In genomic region chr19:3224346-3225325, GRCh38 we compare ENCODE assay signal across 9 cellular contexts. TPM values are rescaled to one million over a fixed set of nuclear protein-coding genes. Genes with fewer than 3 reads are reported as not detected.
DNase-seq lines count a peak whose midpoint lies in the region; TF ChIP-seq lines count a peak whose summit lies in the region.
"Had no signal": no experiment of that assay in that cellular context is flagged by ENCODE, and none has a peak within 500 bp of the region (broad histone marks: within the 10 kb centered on the region; RNA-seq: fewer than 3 reads in every experiment).

Gene CELF5, plus strand, starts transcription at chr19:3224661. Its CDS starts 79 bp downstream, at chr19:3224740.

- H3K79me2 ChIP-seq in hepatocyte, result no peaks in the 10 kb centered on the region

- H3K27ac ChIP-seq in SJSA1 (no peak within 1 kb of the TSS), hepatocyte (no peak within 1 kb of the TSS), ascending aorta (no peak within 1 kb of the TSS)

- H3K4me3 ChIP-seq in SJSA1 (peak within 1 kb of the TSS; percentile 27), hepatocyte (no peak within 1 kb of the TSS), ascending aorta (peak within 1 kb of the TSS in 1 of 2 donors; percentile 48)
- H3K4me3 ChIP-seq: lung had no signal

- no peaks in the 10 kb centered on the region for H4K20me1 ChIP-seq in hepatocyte (ENCODE audit: insufficient read depth, poor library complexity, severe bottlenecking)

- no peaks in the 10 kb centered on the region for H3K9me3 ChIP-seq in SJSA1 (replicated peaks)
- no peaks in the 10 kb centered on the region for H3K9me3 ChIP-seq in hepatocyte (ENCODE audit: low read depth)
- no peaks in the 10 kb centered on the region for H3K9me3 ChIP-seq in ascending aorta

- H3K36me3 ChIP-seq in SJSA1 (no peaks in the 10 kb centered on the region), hepatocyte (replicated peaks; ENCODE audit: insufficient read depth, low read depth) (no peaks in the 10 kb centered on the region), ascending aorta (no peaks in the 10 kb centered on the region)

- H3K27ac Mint-ChIP-seq in activated naive CD8-positive, alpha-beta T cell treated with anti-CD3 and anti-CD28 coated beads for 36 hours, result no peak within 1 kb of the TSS

- peaks cover 26% of the 10 kb centered on the region for H3K27me3 ChIP-seq in SJSA1 (replicated peaks)
- H3K27me3 ChIP-seq in hepatocyte, result peaks cover 50% of the 10 kb centered on the region
- H3K27me3 ChIP-seq in ascending aorta, result peaks cover 18% of the 10 kb centered on the region

- intact Hi-C loops in ascending aorta (cut with DNase I), result no loop called here

- H3K4me1 ChIP-seq in SJSA1 (replicated peaks), result no peaks in the 10 kb centered on the region; the same call in none of the 2 replicates
- H3K4me1 ChIP-seq in hepatocyte (ENCODE audit: insufficient read depth), result no peaks in the 10 kb centered on the region
- peaks cover 0 to 2% of the 10 kb centered on the region in 2 donors for H3K4me1 ChIP-seq in ascending aorta

- no peaks in the 10 kb centered on the region for H3K9me3 Mint-ChIP-seq in activated naive CD8-positive, alpha-beta T cell treated with anti-CD3 and anti-CD28 coated beads for 36 hours

- H3K4me1 Mint-ChIP-seq in activated naive CD8-positive, alpha-beta T cell treated with anti-CD3 and anti-CD28 coated beads for 36 hours, result no peaks in the 10 kb centered on the region

- peak; percentile 43 for TF ChIP-seq CTCF in hepatocyte (IDR thresholded peaks at IDR 0.05; ENCODE audit: poor library complexity)
- peak in 1 of 3 experiments; percentile 71 for TF ChIP-seq CTCF in ascending aorta (IDR thresholded peaks at IDR 0.05)

- no peak within 1 kb of the TSS for H3K4me3 Mint-ChIP-seq in activated naive CD8-positive, alpha-beta T cell treated with anti-CD3 and anti-CD28 coated beads for 36 hours

- WGBS in hepatocyte (ENCODE audit: low lambda C conversion rate, missing lambda C conversion rate), result 5% methylated on average over 34 of the region's 99 CpGs

- no peak within 1 kb of the TSS for H2AFZ ChIP-seq in hepatocyte

- H3K4me2 ChIP-seq in hepatocyte, result peak within 1 kb of the TSS; percentile 78

- H3K9me2 ChIP-seq in hepatocyte (replicated peaks; ENCODE audit: insufficient read depth), result no peaks in the 10 kb centered on the region

- H3K36me3 Mint-ChIP-seq in activated naive CD8-positive, alpha-beta T cell treated with anti-CD3 and anti-CD28 coated beads for 36 hours, result no peaks in the 10 kb centered on the region

- peaks cover 30% of the 10 kb centered on the region for H3K27me3 Mint-ChIP-seq in activated naive CD8-positive, alpha-beta T cell treated with anti-CD3 and anti-CD28 coated beads for 36 hours

- DNase-seq in A172 (ENCODE audit: low spot score), result peak; percentile 16
- peak; percentile 76 for DNase-seq in GM19240 (ENCODE audit: insufficient read length, low spot score)
- DNase-seq in SJSA1 (ENCODE audit: low read depth in 1 of 2, low spot score in 2 of 2), result no peak
- DNase-seq in activated naive CD8-positive, alpha-beta T cell treated with anti-CD3 and anti-CD28 coated beads for 36 hours, result peak; percentile 70
- DNase-seq in hepatocyte (ENCODE audit: low spot score), result peak; percentile 80
- DNase-seq in stimulated activated CD4-positive, alpha-beta T cell treated with anti-CD3 and anti-CD28 coated beads, Interleukin-12 subunit alpha, Interleukin-12 subunit beta, amount 100 ng/mL, for 4 hours, result peak; percentile 61
- no peak for DNase-seq in mucosa of gallbladder (ENCODE audit: low spot score)
- DNase-seq in ascending aorta (ENCODE audit: low spot score in 2 of 2), result no peak

RNA-seq across cellular contexts. Expression of gene CELF5, which starts in this region (rescaled TPM):
- total RNA-seq in A172 (2014; rRNA removed; shearing (Covaris generic)), result not detected in 2 replicates
- 2.2 TPM in 1 of 2 replicates, not detected in the other for total RNA-seq in SJSA1 (2014; rRNA removed; shearing (Covaris generic))
- total RNA-seq in activated naive CD8-positive, alpha-beta T cell treated with anti-CD3 and anti-CD28 coated beads for 36 hours, result under 1 TPM; 0.16 to 0.29 TPM
- total RNA-seq in hepatocyte (0.03 TPM in 1 of 2 replicates, not detected in the other), mucosa of gallbladder (0.49 TPM), ascending aorta (not detected)
- 0.17 and 0.90 TPM in 2 replicates for polyA plus RNA-seq in hepatocyte

Comparison
In these comparisons a context has a peak if more than half of its experiments do, and no peak if none do; other contexts are left out.
1. Peak in DNase-seq in A172; RNA of the gene not detected or under 1 TPM.
2. Peak in DNase-seq in activated naive CD8-positive, alpha-beta T cell treated with anti-CD3 and anti-CD28 coated beads for 36 hours; RNA of the gene not detected or under 1 TPM.
3. Peak in DNase-seq and H3K4me2 ChIP-seq in hepatocyte; RNA of the gene not detected or under 1 TPM.
4. DNase-seq: peak in GM19240 (single experiment) and stimulated activated CD4-positive, alpha-beta T cell treated with anti-CD3 and anti-CD28 coated beads, Interleukin-12 subunit alpha, Interleukin-12 subunit beta, amount 100 ng/mL, for 4 hours (single experiment); none in SJSA1 (0 of 2), mucosa of gallbladder (single experiment) and ascending aorta (0 of 2).